ENCODE assay signal across 19 cellular contexts in the genomic region with DNA sequence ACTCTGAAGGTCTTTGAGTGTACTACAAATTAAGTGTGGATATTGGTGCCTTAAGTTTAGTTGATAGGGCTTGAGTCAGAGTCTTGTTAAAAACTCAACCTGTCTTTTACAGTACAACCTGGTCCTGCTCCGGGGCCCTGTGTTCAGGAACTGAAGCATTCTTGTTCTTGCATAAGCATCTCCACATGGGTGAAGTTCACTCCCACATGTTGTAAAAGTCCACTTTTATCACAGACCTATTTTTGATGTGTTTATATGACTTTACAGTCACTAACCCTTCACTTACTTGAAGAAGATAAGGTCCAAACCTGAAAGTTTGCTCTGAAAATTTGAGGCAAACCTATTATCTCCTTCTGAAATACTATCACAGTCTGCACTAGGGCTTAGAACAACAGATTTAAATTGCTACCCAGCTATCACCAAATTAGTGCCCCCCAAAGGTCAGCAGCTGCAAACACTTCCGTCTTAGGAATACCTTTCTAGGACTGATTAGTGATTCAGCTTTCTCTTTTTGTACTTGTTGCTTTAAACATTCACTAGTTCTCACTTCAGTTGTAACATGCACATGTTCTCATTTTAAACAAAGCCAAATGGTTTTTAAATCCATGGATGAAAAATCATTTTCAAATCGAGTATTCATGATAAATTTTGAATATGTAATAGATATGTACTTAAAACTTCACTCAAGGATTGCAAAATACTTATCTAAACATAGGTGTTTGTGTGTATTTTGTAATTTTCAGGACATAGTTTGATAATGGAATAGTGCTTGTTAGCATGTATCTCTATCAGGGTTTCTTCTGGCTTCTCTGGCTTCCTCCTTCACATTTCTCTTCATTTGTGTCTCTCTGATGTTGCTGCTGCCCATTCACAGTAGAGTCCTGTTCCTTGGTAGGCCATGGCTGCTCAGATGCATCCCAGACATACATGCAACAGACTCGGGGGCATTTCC.
A peak's percentile ranks its signal among the peaks of the same experiment; 100 is the strongest.
DNase-seq lines count a peak whose midpoint lies in the region; ATAC-seq, FAIRE-seq and TF ChIP-seq lines count a peak whose summit lies in the region.
"Had no signal": no experiment of that assay in that cellular context is flagged by ENCODE, and none has a peak within 500 bp of the region (broad histone marks: within the 10 kb centered on the region; RNA-seq: fewer than 3 reads in every experiment).

No MANE protein-coding gene starts in this region.

- no peak overlapping the region for H2BK15ac ChIP-seq in H1 (ENCODE audit: low read length)

- no peak overlapping the region for H3K4me2 ChIP-seq in H1 (ENCODE audit: insufficient read depth in 1 of 2, low read depth in 2 of 2, low read length in 2 of 2)

- H2AFZ ChIP-seq in H1 (ENCODE audit: low read length): no peak overlapping the region

- H2BK120ac ChIP-seq in H1 (replicated peaks; ENCODE audit: low read depth, low read length): no peak overlapping the region

- no peak overlapping the region for H4K91ac ChIP-seq in H1 (replicated peaks; ENCODE audit: insufficient read length, low read length)

- WGBS in H1 (ENCODE audit: extremely low coverage in 1 of 2, insufficient coverage in 1 of 2, insufficient read length in 1 of 2, insufficient replicate concordance in 2 of 2, low coverage in 1 of 2, low lambda C conversion rate in 2 of 2, missing lambda C conversion rate in 1 of 2), 2 experiments: 82% methylated on average over 4 of the region's 4 CpGs; no CpG with 5 or more reads in 1 of the 2 experiments
- WGBS in liver: 52% methylated on average over 4 of the region's 4 CpGs
- 89% methylated on average over 4 of the region's 4 CpGs for WGBS in esophagus muscularis mucosa

- H3K4me1 ChIP-seq in H1 (replicated peaks in 1 of 4; ENCODE audit: control insufficient read depth in 3 of 4, insufficient read depth in 4 of 4, low read length in 3 of 4) (peaks cover 0 to 2% (median 0%) of the 10 kb centered on the region in 4 experiments; a peak in 1 of 7 replicates), liver (ENCODE audit: control insufficient read depth in 4 of 4, insufficient read depth in 4 of 4, low read length in 3 of 4) (peaks cover 6 to 11% (median 9%) of the 10 kb centered on the region in 4 donors), esophagus muscularis mucosa (no peaks in the 10 kb centered on the region)

- H3K36me3 ChIP-seq in H1 (ENCODE audit: control insufficient read depth in 2 of 4, insufficient read depth in 4 of 4, low read length in 3 of 4) (no peaks in the 10 kb centered on the region), liver (ENCODE audit: control insufficient read depth in 4 of 4, insufficient read depth in 3 of 4, low read depth in 1 of 4, low read length in 3 of 4) (no peaks in the 10 kb centered on the region), esophagus muscularis mucosa (no peaks in the 10 kb centered on the region)

- no peaks in the 10 kb centered on the region for H3K79me2 ChIP-seq in H1 (ENCODE audit: control insufficient read depth in 1 of 2, insufficient read depth in 2 of 2, low read length in 2 of 2)

- CTCF ChIA-PET in H1 (lab: Charles Lee; ENCODE audit: partially characterized antibody): interaction anchor here (1.1 to 1.7 kb wide), 2 partner anchors 9 to 21 kb away, joined by 3 read pairs; no protein-coding TSS in a partner anchor

- H2BK5ac ChIP-seq in H1 (ENCODE audit: low read depth, low read length): no peak overlapping the region

- no peak overlapping the region for H3K9ac ChIP-seq in H1 (replicated peaks in 1 of 4; ENCODE audit: extremely low read depth in 1 of 4, low read depth in 3 of 4, low read length in 3 of 4)
- H3K9ac ChIP-seq in liver (ENCODE audit: low read depth in 1 of 2, low read length in 2 of 2): no peak overlapping the region

- no peak overlapping the region for H3K4ac ChIP-seq in H1 (replicated peaks; ENCODE audit: insufficient read length, low read depth, low read length)

- H2AK5ac ChIP-seq in H1 (ENCODE audit: low read depth, low read length): no peak overlapping the region

- no peak overlapping the region for H2BK20ac ChIP-seq in H1 (ENCODE audit: low read length)

- no peaks in the 10 kb centered on the region for H4K20me1 ChIP-seq in H1 (replicated peaks in 1 of 2; ENCODE audit: control insufficient read depth in 1 of 2, insufficient read depth in 2 of 2, low read length in 2 of 2)

- H4K5ac ChIP-seq in H1 (ENCODE audit: insufficient read length, low read depth, low read length): no peak overlapping the region

- H3K27me3 ChIP-seq in H1 (replicated peaks in 1 of 4; ENCODE audit: control insufficient read depth in 3 of 4, extremely low read depth in 1 of 4, insufficient read depth in 3 of 4, low read length in 3 of 4) (no peaks in the 10 kb centered on the region), liver (ENCODE audit: control insufficient read depth in 4 of 4, insufficient read depth in 4 of 4, low read length in 3 of 4) (no peaks in the 10 kb centered on the region), esophagus muscularis mucosa (no peaks in the 10 kb centered on the region)

- no peaks in the 10 kb centered on the region for H3K23me2 ChIP-seq in H1 (ENCODE audit: low read depth, low read length)

- H3K4me3 ChIP-seq in H1 (ENCODE audit: extremely low read depth in 1 of 4, insufficient read depth in 2 of 4, low read depth in 3 of 4, low read length in 4 of 4) (no peak overlapping the region), liver (ENCODE audit: low read depth in 1 of 3, low read length in 3 of 3) (no peak overlapping the region), esophagus muscularis mucosa (no peak overlapping the region)

- POLR2A ChIA-PET in H1 (lab: Charles Lee; ENCODE audit: partially characterized antibody): no interaction called here

- DNase-seq in NCI-H82 (lab: John Stamatoyannopoulos, UW) (peak; percentile 12), NCI-H82 treated with DMSO at 0.1 percent for 48 hours (lab: John Stamatoyannopoulos, UW; ENCODE audit: unreplicated experiment) (no peak), H1 (ENCODE audit: low read depth in 1 of 2, low spot score in 2 of 2) (no peak), esophagus muscularis mucosa (ENCODE audit: extremely low spot score) (no peak), middle frontal gyrus (ENCODE audit: extremely low spot score, low spot score) (no peak), omental fat pad (ENCODE audit: low spot score) (no peak)
- DNase-seq: DMS79 treated with DMSO at 0.1 percent for 48 hours, GDM1, GOT3, Kasumi-1, MV-4-11, NCI-H1417 treated with DMSO at 0.1 percent for 48 hours, NCI-H2081, NCI-H526 had no signal

- no peaks in the 10 kb centered on the region for H3K9me3 ChIP-seq in H1 (ENCODE audit: insufficient read depth in 2 of 2, low read depth in 1 of 2, low read length in 1 of 2)
- H3K9me3 ChIP-seq in liver (ENCODE audit: control insufficient read depth in 4 of 4, low read length in 3 of 4): no peaks in the 10 kb centered on the region
- no peaks in the 10 kb centered on the region for H3K9me3 ChIP-seq in esophagus muscularis mucosa

- H4K8ac ChIP-seq in H1 (ENCODE audit: extremely low read depth, insufficient read depth, low read length): no peak overlapping the region

- no peaks in the 10 kb centered on the region for H3K79me1 ChIP-seq in H1 (ENCODE audit: low read depth, low read length)

- H3K23ac ChIP-seq in H1 (ENCODE audit: insufficient read length): no peak overlapping the region

- intact Hi-C loops in esophagus muscularis mucosa (cut with DNase I): no loop called here

- TF ChIP-seq RAD21 in H1 (IDR thresholded peaks at IDR 0.05 in 1 of 2, conservative IDR thresholded peaks at IDR 0.05 in 1 of 2; ENCODE audit: low read depth in 2 of 2, low read length in 2 of 2): peak in 1 of 2 experiments; percentile 52; a peak in 3 of 4 replicates
- no peak for TF ChIP-seq RAD21 in liver (IDR thresholded peaks at IDR 0.05)

- no peak for TF ChIP-seq POLR2A in H1 (IDR thresholded peaks at IDR 0.05; ENCODE audit: control extremely low read depth in 1 of 2, low read depth in 2 of 2, low read length in 2 of 2)
- no peak for TF ChIP-seq POLR2A in esophagus muscularis mucosa (IDR thresholded peaks at IDR 0.05; ENCODE audit: low read depth)

- no peak overlapping the region for H2BK12ac ChIP-seq in H1 (ENCODE audit: low read depth, low read length)

- 0 out of 2 replicates have a peak overlapping the region, but pooled peaks have one; percentile 7 for H3K18ac ChIP-seq in H1 (ENCODE audit: extremely low read depth, low read length)

- H3K14ac ChIP-seq in H1 (ENCODE audit: insufficient read length): no peak overlapping the region

- TF ChIP-seq CTCF in H1 (IDR thresholded peaks at IDR 0.05; ENCODE audit: control extremely low read depth in 1 of 3, insufficient read depth in 1 of 3, low read depth in 1 of 3, low read length in 3 of 3): peak in 1 of 3 experiments; percentile 44; a peak in 2 of 4 replicates
- no peak for TF ChIP-seq CTCF in liver (IDR thresholded peaks at IDR 0.05; ENCODE audit: low read depth, low read length, missing input control)
- no peak for TF ChIP-seq CTCF in esophagus muscularis mucosa (IDR thresholded peaks at IDR 0.05)
- TF ChIP-seq CTCF in omental fat pad (IDR thresholded peaks at IDR 0.05): no peak

- no peak overlapping the region for H3K56ac ChIP-seq in H1 (replicated peaks; ENCODE audit: insufficient read length, low read depth, low read length)

- TF ChIP-seq EP300 in H1 (IDR thresholded peaks at IDR 0.05; ENCODE audit: borderline replicate concordance in 1 of 2, low read depth in 2 of 2, low read length in 2 of 2): no peak
- TF ChIP-seq EP300 in esophagus muscularis mucosa (IDR thresholded peaks at IDR 0.05): no peak

- no peak for ATAC-seq in omental fat pad (ENCODE audit: low FRiP score)
- no peak for ATAC-seq in HG03196 (IDR thresholded peaks at IDR 0.05; ENCODE audit: unreplicated experiment)

- no peak for FAIRE-seq in H1 (lab: Jason Lieb, UNC)
- FAIRE-seq: A204.1, GM12892 had no signal

- H3K27ac ChIP-seq in H1 (ENCODE audit: low read depth, low read length) (no peak overlapping the region), liver (ENCODE audit: low read depth in 1 of 2, low read length in 2 of 2) (peak overlapping the region in 1 of 2 donors; percentile 57), esophagus muscularis mucosa (replicated peaks in 1 of 4) (no peak overlapping the region)
- H3K27ac ChIP-seq: C4-2B had no signal

TF ChIP-seq in H1, 55 proteins besides CTCF, POLR2A, EP300 and RAD21 (continues in another document):
- TF ChIP-seq, protein P1, sequence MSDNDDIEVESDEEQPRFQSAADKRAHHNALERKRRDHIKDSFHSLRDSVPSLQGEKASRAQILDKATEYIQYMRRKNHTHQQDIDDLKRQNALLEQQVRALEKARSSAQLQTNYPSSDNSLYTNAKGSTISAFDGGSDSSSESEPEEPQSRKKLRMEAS (IDR thresholded peaks at IDR 0.05): no peak
- TF ChIP-seq RXRA (IDR thresholded peaks at IDR 0.05; ENCODE audit: insufficient read depth, low read depth, low read length): no peak

TF ChIP-seq in liver, 16 proteins besides CTCF, POLR2A, EP300 and RAD21 (continues in another document):
- peak; percentile 46 to 53 for TF ChIP-seq RXRA (IDR thresholded peaks at IDR 0.05)
- TF ChIP-seq HNF4A (conservative IDR thresholded peaks at IDR 0.05): peak; percentile 54 to 62
